In genomic region chr14:61563162-61563511, GRCh38 we compare ENCODE assay signal across 11 cellular contexts.
DNase-seq lines count a peak whose midpoint lies in the region; ATAC-seq, FAIRE-seq and TF ChIP-seq lines count a peak whose summit lies in the region.
"Had no signal": no experiment of that assay in that cellular context is flagged by ENCODE, and none has a peak within 500 bp of the region (broad histone marks: within the 10 kb centered on the region; RNA-seq: fewer than 3 reads in every experiment).

No MANE protein-coding gene starts in this region.

- WGBS in IMR-90 (ENCODE audit: extremely low coverage in 2 of 2, insufficient read length in 1 of 2), 2 experiments, result no CpG with 5 or more reads among the region's 7 CpGs
- WGBS in mesodermal cell (ENCODE audit: insufficient coverage in 2 of 2), 2 experiments, result 91 to 95% methylated on average over 6 of the region's 7 CpGs

- peak overlapping the region; percentile 74 for H3K9ac ChIP-seq in IMR-90 (ENCODE audit: low read depth, low read length)

- peak overlapping the region; percentile 96 for H3K4ac ChIP-seq in IMR-90 (ENCODE audit: low read depth, low read length)

- CTCF ChIA-PET in IMR-90 (lab: Yijun Ruan, JAX), result interaction anchor here (0.9 to 1.1 kb wide), 2 partner anchors 92 to 132 kb away, joined by 3 to 4 read pairs; partner anchors contain the start of gene HIF1A

- peaks cover 53% of the 10 kb centered on the region for H3K4me1 Mint-ChIP-seq in activated naive CD8-positive, alpha-beta T cell treated with anti-CD3 and anti-CD28 coated beads for 36 hours

- peak overlapping the region; percentile 91 for H2BK5ac ChIP-seq in IMR-90 (ENCODE audit: low read depth, low read length, poor library complexity, severe bottlenecking)

- H2BK120ac ChIP-seq in IMR-90 (ENCODE audit: low read depth, low read length), result peak overlapping the region; percentile 100

- H3K9me3 Mint-ChIP-seq in activated naive CD8-positive, alpha-beta T cell treated with anti-CD3 and anti-CD28 coated beads for 36 hours, result peaks cover 3% of the 10 kb centered on the region

- H2BK15ac ChIP-seq in IMR-90 (ENCODE audit: low read depth, low read length), result peak overlapping the region; percentile 86; the same call in 2 of the 3 replicates

- peak overlapping the region; percentile 74 for H4K5ac ChIP-seq in IMR-90 (ENCODE audit: low read depth, low read length)

- no peaks in the 10 kb centered on the region for H3K36me3 ChIP-seq in ACC112 (ENCODE audit: insufficient read depth, low read length)
- no peaks in the 10 kb centered on the region for H3K36me3 ChIP-seq in IMR-90 (ENCODE audit: control insufficient read depth, insufficient read depth, low read length)
- no peaks in the 10 kb centered on the region for H3K36me3 ChIP-seq in mesodermal cell (ENCODE audit: control insufficient read depth, insufficient read depth, low read length)

- peak overlapping the region; percentile 84 for H2AK9ac ChIP-seq in IMR-90 (replicated peaks; ENCODE audit: low read depth, low read length, poor library complexity)

- peak overlapping the region; percentile 96 for H4K91ac ChIP-seq in IMR-90 (ENCODE audit: insufficient read depth, low read depth, low read length)

- FAIRE-seq in RCC 7860 (lab: Jason Lieb, UNC), result no peak
- FAIRE-seq: bronchial epithelial cell had no signal

- TF ChIP-seq CTCF in IMR-90 (conservative IDR thresholded peaks at IDR 0.05; ENCODE audit: low read depth, low read length), result no peak

- dilution Hi-C loops in IMR-90 (cut with HindIII; ENCODE audit: low sequenced_read_pairs, unreplicated experiment), result no loop called here

- in situ Hi-C loops in IMR-90 (cut with MboI; ENCODE audit: low sequenced_read_pairs), result loop anchor here (5.0 to 25.0 kb wide), 2 partner anchors 91 to 926 kb away; partner anchors contain the start of gene SIX1

- H3K27ac Mint-ChIP-seq in activated naive CD8-positive, alpha-beta T cell treated with anti-CD3 and anti-CD28 coated beads for 36 hours, result peak overlapping the region; percentile 60

- ATAC-seq in IMR-90 (ENCODE audit: low read depth) (no peak), esophagus mucosa (no peak), sciatic nerve (no peak), GM19463 (IDR thresholded peaks at IDR 0.05; ENCODE audit: unreplicated experiment) (no peak)

- peak overlapping the region; percentile 91 for H2BK20ac ChIP-seq in IMR-90 (ENCODE audit: low read depth, low read length)

- BruUV-seq in IMR-90 (replicated peaks; lab: Mats Ljungman, UMichigan), result no TSS peak

- peak overlapping the region; percentile 96 to 97 for H4K8ac ChIP-seq in IMR-90 (ENCODE audit: low read depth in 2 of 2, low read length in 2 of 2)

- H3K27me3 ChIP-seq in ACC112 (ENCODE audit: insufficient read depth, low read length) (no peaks in the 10 kb centered on the region), IMR-90 (ENCODE audit: control insufficient read depth, insufficient read depth, low read length) (no peaks in the 10 kb centered on the region)

- H2AFZ ChIP-seq in ACC112 (ENCODE audit: low read length, unreplicated experiment) (no peak overlapping the region), IMR-90 (replicated peaks; ENCODE audit: low read length, poor library complexity) (peak overlapping the region; percentile 9)

- peak overlapping the region; percentile 100 for H3K27ac ChIP-seq in ACC112 (ENCODE audit: low read depth, low read length)
- H3K27ac ChIP-seq in IMR-90 (ENCODE audit: insufficient read depth, low read length), result peak overlapping the region; percentile 94
- peak overlapping the region; percentile 97 for H3K27ac ChIP-seq in mesodermal cell (ENCODE audit: low read depth, low read length, severe bottlenecking)

- peaks cover 40% of the 10 kb centered on the region for H3K9me1 ChIP-seq in IMR-90 (ENCODE audit: insufficient read depth, low read length)

- H3K27me3 Mint-ChIP-seq in activated naive CD8-positive, alpha-beta T cell treated with anti-CD3 and anti-CD28 coated beads for 36 hours, result no peaks in the 10 kb centered on the region

- H3K79me2 ChIP-seq in ACC112 (ENCODE audit: control insufficient read depth, insufficient read depth, low read length, unreplicated experiment), result peaks cover 46% of the 10 kb centered on the region

- H3K9me3 ChIP-seq in IMR-90 (ENCODE audit: control insufficient read depth, insufficient read depth, low read length) (no peaks in the 10 kb centered on the region), mesodermal cell (ENCODE audit: control insufficient read depth, low read length) (peaks cover 5% of the 10 kb centered on the region)

- peak overlapping the region; percentile 89 for H3K14ac ChIP-seq in IMR-90 (replicated peaks; ENCODE audit: low read depth, low read length)

- H3K4me3 Mint-ChIP-seq in activated naive CD8-positive, alpha-beta T cell treated with anti-CD3 and anti-CD28 coated beads for 36 hours, result no peak overlapping the region

- peak overlapping the region; percentile 96 for H3K56ac ChIP-seq in IMR-90 (ENCODE audit: extremely low read depth, insufficient read depth, low read length)

- intact Hi-C loops in IMR-90 (cut with micrococcal nuclease), result loop anchor here (2.0 to 5.0 kb wide), 2 partner anchors 46 to 189 kb away; no protein-coding TSS in a partner anchor
- intact Hi-C loops in sciatic nerve (cut with DNase I), result no loop called here

- POLR2A ChIA-PET in IMR-90 (lab: Charles Lee; ENCODE audit: unreplicated experiment), result interaction anchor here (0.5 to 1.6 kb wide), 7 partner anchors 13 to 135 kb away, joined by 3 to 9 read pairs (median 4); partner anchors contain the start of gene HIF1A

- peak overlapping the region; percentile 84 for H3K18ac ChIP-seq in IMR-90 (ENCODE audit: low read depth, low read length)

- peak overlapping the region; percentile 98 for H2AK5ac ChIP-seq in IMR-90 (ENCODE audit: low read depth, low read length)

- no peak overlapping the region for H3K4me2 ChIP-seq in IMR-90 (ENCODE audit: low read depth, low read length)

- DNase-seq in IMR-90, result no peak
- no peak for DNase-seq in activated naive CD8-positive, alpha-beta T cell treated with anti-CD3 and anti-CD28 coated beads for 36 hours
- no peak for DNase-seq in sciatic nerve (ENCODE audit: low spot score)
- no peak for DNase-seq in RCC 7860 (ENCODE audit: low spot score)
- DNase-seq: stimulated activated CD4-positive, alpha-beta T cell treated with anti-CD3 and anti-CD28 coated beads, Interleukin-12 subunit alpha, Interleukin-12 subunit beta, amount 100 ng/mL, for 4 hours had no signal

- 0 out of 2 replicates have a peak, but pooled peaks have one; percentile 22 for TF ChIP-seq POLR2A in IMR-90 (IDR thresholded peaks at IDR 0.05; ENCODE audit: low read depth, low read length)

- H3K23ac ChIP-seq in IMR-90 (ENCODE audit: low read depth, low read length), result peak overlapping the region; percentile 86

- TF ChIP-seq RAD21 in IMR-90 (IDR thresholded peaks at IDR 0.05; ENCODE audit: low read length), result no peak

- H3K79me1 ChIP-seq in IMR-90 (ENCODE audit: low read depth in 1 of 2, low read length in 2 of 2), result peaks cover 12 to 66% of the 10 kb centered on the region in 2 experiments; a peak in 3 of 4 replicates

- peaks cover 88% of the 10 kb centered on the region for H3K4me1 ChIP-seq in ACC112 (ENCODE audit: control insufficient read depth, insufficient read depth, low read length, unreplicated experiment)
- peaks cover 59% of the 10 kb centered on the region for H3K4me1 ChIP-seq in IMR-90 (ENCODE audit: control insufficient read depth, insufficient read depth, low read length)
- H3K4me1 ChIP-seq in mesodermal cell (ENCODE audit: control insufficient read depth, insufficient read depth, low read length, poor library complexity, severe bottlenecking), result peaks cover 72% of the 10 kb centered on the region

- H3K4me3 ChIP-seq in ACC112 (ENCODE audit: low read depth, low read length) (no peak overlapping the region; the same call in 1 of the 2 replicates), IMR-90 (ENCODE audit: insufficient read depth, low read depth, low read length) (no peak overlapping the region), mesodermal cell (ENCODE audit: extremely low read depth, insufficient read depth, low read length, poor library complexity, severe bottlenecking) (no peak overlapping the region)
- H3K4me3 ChIP-seq: GM12878 had no signal

- H3K36me3 Mint-ChIP-seq in activated naive CD8-positive, alpha-beta T cell treated with anti-CD3 and anti-CD28 coated beads for 36 hours, result peaks cover 20% of the 10 kb centered on the region

- H4K20me1 ChIP-seq in IMR-90 (ENCODE audit: insufficient read depth, low read length), result no peaks in the 10 kb centered on the region

TF ChIP-seq in IMR-90, 13 proteins besides CTCF, POLR2A, EP300 and RAD21:
- no peak for TF ChIP-seq RCOR1 (IDR thresholded peaks at IDR 0.05; ENCODE audit: insufficient replicate concordance, low read length)
- TF ChIP-seq, protein P1, sequence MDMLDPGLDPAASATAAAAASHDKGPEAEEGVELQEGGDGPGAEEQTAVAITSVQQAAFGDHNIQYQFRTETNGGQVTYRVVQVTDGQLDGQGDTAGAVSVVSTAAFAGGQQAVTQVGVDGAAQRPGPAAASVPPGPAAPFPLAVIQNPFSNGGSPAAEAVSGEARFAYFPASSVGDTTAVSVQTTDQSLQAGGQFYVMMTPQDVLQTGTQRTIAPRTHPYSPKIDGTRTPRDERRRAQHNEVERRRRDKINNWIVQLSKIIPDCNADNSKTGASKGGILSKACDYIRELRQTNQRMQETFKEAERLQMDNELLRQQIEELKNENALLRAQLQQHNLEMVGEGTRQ (IDR thresholded peaks at IDR 0.05; ENCODE audit: low read depth, low read length), result no peak
- TF ChIP-seq CHD1 (IDR thresholded peaks at IDR 0.05; ENCODE audit: low read depth, low read length), result no peak; the same call in 1 of the 2 replicates
- TF ChIP-seq, protein P2, sequence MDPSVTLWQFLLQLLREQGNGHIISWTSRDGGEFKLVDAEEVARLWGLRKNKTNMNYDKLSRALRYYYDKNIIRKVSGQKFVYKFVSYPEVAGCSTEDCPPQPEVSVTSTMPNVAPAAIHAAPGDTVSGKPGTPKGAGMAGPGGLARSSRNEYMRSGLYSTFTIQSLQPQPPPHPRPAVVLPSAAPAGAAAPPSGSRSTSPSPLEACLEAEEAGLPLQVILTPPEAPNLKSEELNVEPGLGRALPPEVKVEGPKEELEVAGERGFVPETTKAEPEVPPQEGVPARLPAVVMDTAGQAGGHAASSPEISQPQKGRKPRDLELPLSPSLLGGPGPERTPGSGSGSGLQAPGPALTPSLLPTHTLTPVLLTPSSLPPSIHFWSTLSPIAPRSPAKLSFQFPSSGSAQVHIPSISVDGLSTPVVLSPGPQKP (IDR thresholded peaks at IDR 0.05; ENCODE audit: borderline replicate concordance, low read depth, low read length), result no peak
